11 cellular contexts compared by ENCODE assay signal in the genomic region with DNA sequence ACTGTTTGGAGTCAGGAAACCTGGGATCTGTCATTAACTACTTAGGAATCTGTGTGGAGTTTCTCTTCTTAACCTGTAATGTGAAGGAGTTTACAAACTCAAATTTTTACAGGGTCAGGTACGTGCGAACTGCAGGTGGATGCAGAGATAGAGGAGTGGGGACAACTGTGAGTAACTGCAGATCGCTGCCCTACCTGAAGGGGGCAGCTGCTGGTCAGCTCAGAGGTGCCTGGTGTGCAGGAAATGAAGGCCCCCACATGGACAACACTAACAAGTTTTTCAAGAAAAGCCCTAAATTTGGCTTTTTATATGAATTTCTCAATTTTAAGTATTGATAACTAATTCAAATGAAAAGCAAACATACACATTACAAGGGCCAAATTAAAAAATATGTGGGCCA.
A peak's percentile ranks its signal among the peaks of the same experiment; 100 is the strongest.
DNase-seq lines count a peak whose midpoint lies in the region; ATAC-seq, FAIRE-seq and TF ChIP-seq lines count a peak whose summit lies in the region.
"Had no signal": no experiment of that assay in that cellular context is flagged by ENCODE, and none has a peak within 500 bp of the region (broad histone marks: within the 10 kb centered on the region; RNA-seq: fewer than 3 reads in every experiment).

No MANE protein-coding gene starts in this region.

- H3K27ac Mint-ChIP-seq in MCF 10A (ENCODE audit: low read depth, unreplicated experiment) = no peak overlapping the region

- TF ChIP-seq CTCF in MCF 10A (IDR thresholded peaks at IDR 0.05; ENCODE audit: unreplicated experiment) = peak; percentile 16
- no peak for TF ChIP-seq CTCF in breast epithelium (IDR thresholded peaks at IDR 0.05)
- TF ChIP-seq CTCF in bronchial epithelial cell (IDR thresholded peaks at IDR 0.05; ENCODE audit: insufficient read depth, low read length, severe bottlenecking) = peak; percentile 22
- TF ChIP-seq CTCF in upper lobe of right lung (IDR thresholded peaks at IDR 0.05) = peak; percentile 25

- intact Hi-C loops in MCF 10A (cut with micrococcal nuclease) (no loop called here), breast epithelium (cut with DNase I; ENCODE audit: low total_unique reads) (no loop called here), upper lobe of right lung (cut with DNase I) (no loop called here)

- no peaks in the 10 kb centered on the region for H3K36me3 Mint-ChIP-seq in MCF 10A (ENCODE audit: insufficient read depth, unreplicated experiment)

- no peaks in the 10 kb centered on the region for H3K27me3 Mint-ChIP-seq in MCF 10A (ENCODE audit: insufficient read depth, unreplicated experiment)

- CTCF ChIA-PET in MCF 10A (lab: Yijun Ruan, JAX) = interaction anchor here (1.4 kb wide), 1 partner anchor 34 kb away, joined by 4 read pairs; no protein-coding TSS in a partner anchor

- H3K4me3 Mint-ChIP-seq in MCF 10A (ENCODE audit: unreplicated experiment) = no peak overlapping the region

- H3K27ac ChIP-seq in breast epithelium (no peak overlapping the region), upper lobe of right lung (no peak overlapping the region)

- H3K9me3 ChIP-seq in breast epithelium = no peaks in the 10 kb centered on the region
- no peaks in the 10 kb centered on the region for H3K9me3 ChIP-seq in upper lobe of right lung

- H3K4me1 ChIP-seq in breast epithelium (no peaks in the 10 kb centered on the region), upper lobe of right lung (no peaks in the 10 kb centered on the region)

- POLR2A ChIA-PET in MCF 10A (lab: Yijun Ruan, JAX) = interaction anchor here (0.5 kb wide), 1 partner anchor 21 kb away, joined by 3 read pairs; no protein-coding TSS in a partner anchor

- H3K27me3 ChIP-seq in breast epithelium (no peaks in the 10 kb centered on the region), bronchial epithelial cell (ENCODE audit: control insufficient read depth, insufficient read depth, low read length) (no peaks in the 10 kb centered on the region), upper lobe of right lung (no peaks in the 10 kb centered on the region)

- FAIRE-seq in bronchial epithelial cell (lab: Jason Lieb, UNC) = no peak

- H3K4me1 Mint-ChIP-seq in MCF 10A (ENCODE audit: insufficient read depth, unreplicated experiment) = no peaks in the 10 kb centered on the region

- no peak for TF ChIP-seq POLR2A in breast epithelium (IDR thresholded peaks at IDR 0.05)

- no peaks in the 10 kb centered on the region for H3K9me3 Mint-ChIP-seq in MCF 10A (ENCODE audit: unreplicated experiment)

- no TSS peak for BruUV-seq in MCF 10A (replicated peaks; lab: Mats Ljungman, UMichigan)

- H3K4me3 ChIP-seq in breast epithelium = no peak overlapping the region
- H3K4me3 ChIP-seq in bronchial epithelial cell (ENCODE audit: low read depth, low read length) = no peak overlapping the region
- no peak overlapping the region for H3K4me3 ChIP-seq in upper lobe of right lung

- H3K36me3 ChIP-seq in breast epithelium (no peaks in the 10 kb centered on the region), bronchial epithelial cell (ENCODE audit: control insufficient read depth, insufficient read depth, low read length) (no peaks in the 10 kb centered on the region), upper lobe of right lung (no peaks in the 10 kb centered on the region)

- no peak for DNase-seq in MCF 10A (ENCODE audit: unreplicated experiment)
- no peak for DNase-seq in breast epithelium (ENCODE audit: low spot score in 2 of 2)
- no peak for DNase-seq in bronchial epithelial cell (ENCODE audit: low read depth)
- no peak for DNase-seq in upper lobe of right lung
- no peak for DNase-seq in NCI-H1694 treated with DMSO at 0.1 percent for 48 hours (lab: John Stamatoyannopoulos, UW)
- no peak for DNase-seq in COLO668 (lab: John Stamatoyannopoulos, UW; ENCODE audit: unreplicated experiment)
- DNase-seq: C1 segment of cervical spinal cord, NCI-H1105 treated with DMSO at 0.1 percent for 48 hours, SHP77 treated with DMSO at 0.1 percent for 48 hours had no signal

- ATAC-seq in HG03432 (IDR thresholded peaks at IDR 0.05; ENCODE audit: unreplicated experiment) (peak; percentile 77), upper lobe of right lung (peak; percentile 60), GM21381 (IDR thresholded peaks at IDR 0.05; ENCODE audit: unreplicated experiment) (no peak)

Comparison
In these comparisons a context has a peak if more than half of its experiments do, and no peak if none do; other contexts are left out.
1. CTCF ChIP-seq: peak in MCF 10A (single experiment), bronchial epithelial cell (single experiment) and upper lobe of right lung (single experiment); none in breast epithelium (0 of 3).